In the genomic region with DNA sequence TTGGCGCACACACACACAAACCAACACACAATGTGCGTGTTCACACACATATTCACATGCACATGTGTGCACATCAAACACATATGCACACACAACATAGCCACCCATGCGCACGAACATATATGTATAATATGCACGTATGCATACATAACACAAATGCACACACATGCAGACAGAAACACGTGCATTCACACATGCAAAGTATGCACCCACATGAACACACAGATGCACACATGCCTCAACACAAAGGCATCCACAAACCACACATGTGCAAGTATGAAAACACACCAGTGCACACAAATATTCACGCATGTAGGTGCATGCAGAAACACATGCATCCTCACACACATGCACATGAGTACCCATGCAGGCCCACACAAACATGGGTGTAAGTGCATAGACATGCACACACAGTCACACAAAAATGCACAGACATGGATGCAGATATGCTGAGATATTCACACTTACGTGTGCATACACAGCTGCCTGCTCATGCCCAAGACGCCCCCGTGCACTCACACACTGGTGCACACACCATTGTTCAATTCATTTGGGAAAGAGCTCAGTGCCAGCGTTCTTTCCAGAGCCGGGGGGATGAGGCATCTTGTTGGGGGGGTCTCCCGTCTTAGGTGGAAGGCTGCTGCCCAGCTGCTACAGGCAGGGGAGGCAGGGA, we compare ENCODE assay signal across 29 cellular contexts.
"Had no signal": no experiment of that assay in that cellular context is flagged by ENCODE, and none has a peak within 500 bp of the region (broad histone marks: within the 10 kb centered on the region; RNA-seq: fewer than 3 reads in every experiment).

No MANE protein-coding gene starts in this region.

- H3K27me3 ChIP-seq: cardiac muscle cell, heart left ventricle had no signal

- H3K27ac ChIP-seq: cardiac muscle cell, epithelial cell of prostate, esophagus squamous epithelium had no signal

- ATAC-seq: activated CD4-positive, alpha-beta T cell treated with anti-CD3 and anti-CD28 coated beads for 36 hours; activated CD8-positive, alpha-beta memory T cell treated with anti-CD3 and anti-CD28 coated beads, Interleukin-2, amount 10 ng/mL, durations not matched to agents 7 days and 5 days; activated CD8-positive, alpha-beta T cell treated with anti-CD3 and anti-CD28 coated beads, Interleukin-2, amount 10 ng/mL, durations not matched to agents 7 days and 5 days; activated T-helper 17 cell treated with anti-CD3 and anti-CD28 coated beads, Interleukin-2, amount 50 U/mL, for 72 hours had no signal

- H3K36me3 ChIP-seq: esophagus squamous epithelium had no signal

- H3K9me3 ChIP-seq: esophagus squamous epithelium, heart left ventricle had no signal

- FAIRE-seq: astrocyte, endometrium, endothelial cell of umbilical vein, frontal cortex had no signal

- DNase-seq: activated CD4-positive, alpha-beta memory T cell treated with anti-CD3 and anti-CD28 coated beads for 36 hours; activated CD4-positive, alpha-beta T cell treated with anti-CD3 and anti-CD28 coated beads for 36 hours; activated CD4-positive, alpha-beta T cell treated with anti-CD3 and anti-CD28 coated beads, Interleukin-2, amount 10 ng/mL, durations not matched to agents 24 days and 14 days; activated CD4-positive, CD25-positive, alpha-beta regulatory T cell; activated CD4-positive, CD25-positive, alpha-beta regulatory T cell treated with anti-CD3 and anti-CD28 coated beads, Interleukin-2, amount 50 U/mL, for 72 hours; activated CD8-positive, alpha-beta memory T cell treated with anti-CD3 and anti-CD28 coated beads, Interleukin-2, amount 10 ng/mL, durations not matched to agents 7 days and 5 days; activated CD8-positive, alpha-beta memory T cell treated with anti-CD3 and anti-CD28 coated beads, Interleukin-2, amount 50 U/mL, for 4 hours; activated CD8-positive, alpha-beta T cell treated with anti-CD3 and anti-CD28 coated beads, Interleukin-2, amount 10 ng/mL, durations not matched to agents 7 days and 5 days; activated effector memory CD4-positive, alpha-beta T cell treated with Interleukin-2 at 50 U/mL for 16 hours; activated gamma-delta T cell treated with Interleukin-2 at 50 U/mL for 16 hours; activated naive CD4-positive, alpha-beta T cell treated with anti-CD3 and anti-CD28 coated beads, Interleukin-2, amount 50 U/mL, for 16 hours; activated naive CD4-positive, alpha-beta T cell treated with Interleukin-2 at 50 U/mL for 16 hours; activated T-cell treated with anti-CD3 and anti-CD28 coated beads, Interleukin-2, amount 50 U/mL, for 24 hours; amniotic stem cell; anterior cingulate cortex; central memory CD4-positive, alpha-beta T cell; cortex of kidney; effector CD8-positive, alpha-beta T cell; esophagus squamous epithelium; glutamatergic neuron; heart left ventricle; T-helper 2 cell had no signal

- H3K4me3 ChIP-seq: cardiac muscle cell, esophagus squamous epithelium, heart left ventricle had no signal
